Comparison of ENCODE assay signal across 1 cellular context in genomic region chr18:37253424-37254255, GRCh38.
TF ChIP-seq lines count a peak whose summit lies in the region.

No MANE protein-coding gene starts in this region.

TF ChIP-seq in K562, 482 proteins besides CTCF, POLR2A, EP300 and RAD21 (continued from another document and continues in another):
- TF ChIP-seq ZMIZ1 (IDR thresholded peaks at IDR 0.05; ENCODE audit: low read depth in 2 of 2, low read length in 2 of 2) (no peak), IRF2 (CRISPR knock-in tag; IDR thresholded peaks at IDR 0.05) (no peak), ZC3H8 (IDR thresholded peaks at IDR 0.05) (no peak), ZNF830 (CRISPR knock-in tag; IDR thresholded peaks at IDR 0.05) (no peak), CHD1 (IDR thresholded peaks at IDR 0.05; ENCODE audit: low read length) (no peak), ZKSCAN1 (IDR thresholded peaks at IDR 0.05; ENCODE audit: low read depth, low read length) (no peak), SIRT6 (IDR thresholded peaks at IDR 0.05; ENCODE audit: low read depth, low read length) (no peak), HNRNPH1 (optimal IDR thresholded peaks at IDR 0.05; ENCODE audit: low read depth, low read length) (no peak), MAZ (CRISPR knock-in tag; conservative IDR thresholded peaks at IDR 0.05 in 1 of 2, IDR thresholded peaks at IDR 0.05 in 1 of 2) (no peak), ZBTB34 (CRISPR knock-in tag; IDR thresholded peaks at IDR 0.05) (no peak), HSF4 (CRISPR knock-in tag; IDR thresholded peaks at IDR 0.05; ENCODE audit: borderline replicate concordance) (no peak), KAT2B (IDR thresholded peaks at IDR 0.05; ENCODE audit: low read depth, low read length) (no peak), HEY1 (CRISPR knock-in tag; IDR thresholded peaks at IDR 0.05; ENCODE audit: borderline replicate concordance) (no peak), ZNF280A (IDR thresholded peaks at IDR 0.05; ENCODE audit: low read depth, partially characterized antibody) (no peak), ZNF217 (CRISPR knock-in tag; IDR thresholded peaks at IDR 0.05) (no peak), ZBTB7A (IDR thresholded peaks at IDR 0.05; ENCODE audit: borderline replicate concordance, control insufficient read depth, low read depth, low read length) (peak; percentile 45; the same call in 1 of the 2 replicates), ZSCAN32 (CRISPR knock-in tag; IDR thresholded peaks at IDR 0.05) (no peak), ZNF165 (CRISPR knock-in tag; IDR thresholded peaks at IDR 0.05; ENCODE audit: borderline replicate concordance) (no peak), FOXJ2 (tag; IDR thresholded peaks at IDR 0.05) (no peak), ZNF280B (CRISPR knock-in tag; IDR thresholded peaks at IDR 0.05) (no peak), CREM (IDR thresholded peaks at IDR 0.05; ENCODE audit: low read depth) (peak; percentile 72), SMAD3 (CRISPR knock-in tag; conservative IDR thresholded peaks at IDR 0.05) (no peak), ZNF224 (CRISPR knock-in tag; IDR thresholded peaks at IDR 0.05) (no peak), MYBL2 (IDR thresholded peaks at IDR 0.05; ENCODE audit: low read depth) (no peak), MYBL2 (CRISPR knock-in tag; IDR thresholded peaks at IDR 0.05; ENCODE audit: borderline replicate concordance) (no peak), ZNF609 (CRISPR knock-in tag; IDR thresholded peaks at IDR 0.05; ENCODE audit: borderline replicate concordance) (no peak), KDM4B (IDR thresholded peaks at IDR 0.05; ENCODE audit: borderline replicate concordance in 2 of 2, low read depth in 1 of 2) (no peak), E2F6 (IDR thresholded peaks at IDR 0.05; ENCODE audit: borderline replicate concordance in 1 of 2, extremely low read depth in 1 of 2, insufficient read depth in 1 of 2, insufficient read length in 1 of 2, low read depth in 1 of 2, low read length in 1 of 2, poor library complexity in 1 of 2, severe bottlenecking in 1 of 2) (peak in 1 of 2 experiments; percentile 90), ZNF174 (CRISPR knock-in tag; IDR thresholded peaks at IDR 0.05) (no peak), TOE1 (IDR thresholded peaks at IDR 0.05; ENCODE audit: borderline replicate concordance) (no peak), TOE1 (CRISPR knock-in tag; IDR thresholded peaks at IDR 0.05; ENCODE audit: borderline replicate concordance, low read depth) (no peak), RERE (CRISPR knock-in tag; IDR thresholded peaks at IDR 0.05; ENCODE audit: borderline replicate concordance) (no peak), ZNF696 (CRISPR knock-in tag; conservative IDR thresholded peaks at IDR 0.05) (no peak), HMGN3 (IDR thresholded peaks at IDR 0.05; ENCODE audit: borderline replicate concordance, extremely low read depth, insufficient read length, low read depth, low read length) (peak; percentile 15), ATF7 (IDR thresholded peaks at IDR 0.05) (no peak), TCFL5 (CRISPR knock-in tag; conservative IDR thresholded peaks at IDR 0.05) (no peak), ZNF239 (CRISPR knock-in tag; IDR thresholded peaks at IDR 0.05) (no peak), SRF (CRISPR knock-in tag; IDR thresholded peaks at IDR 0.05) (no peak), ZNF184 (CRISPR knock-in tag; IDR thresholded peaks at IDR 0.05) (no peak), SFPQ (IDR thresholded peaks at IDR 0.05; ENCODE audit: low read depth, low read length) (no peak), ZNF778 (CRISPR knock-in tag; IDR thresholded peaks at IDR 0.05) (no peak), RBM14 (IDR thresholded peaks at IDR 0.05; ENCODE audit: borderline replicate concordance, insufficient read depth, low read depth, low read length) (no peak)
